Comparison of ENCODE assay signal across 18 cellular contexts in the genomic region with DNA sequence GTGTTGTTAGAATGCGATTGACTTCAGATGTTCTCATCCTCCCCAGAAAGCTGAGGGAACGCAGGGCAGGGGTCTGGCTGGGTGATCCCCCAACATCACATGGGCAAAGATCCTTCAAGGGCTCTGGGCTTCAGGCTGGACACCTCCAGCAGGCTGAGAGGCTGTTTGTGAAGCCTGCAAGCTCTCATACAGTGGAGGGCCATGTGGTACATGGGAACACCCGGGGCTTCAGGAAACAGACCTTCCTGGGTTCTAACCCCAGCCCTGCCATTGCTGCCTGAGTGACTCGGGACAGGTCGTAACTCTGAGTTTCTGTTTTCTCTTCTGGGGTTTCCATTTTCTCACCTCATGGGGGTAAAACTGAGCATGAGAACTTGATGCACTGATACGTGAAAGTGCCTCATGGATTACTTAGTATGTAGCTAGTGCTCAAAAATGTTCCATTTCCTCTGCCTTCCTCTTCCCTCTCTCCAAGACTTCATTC.
A peak's percentile ranks its signal among the peaks of the same experiment; 100 is the strongest.
DNase-seq lines count a peak whose midpoint lies in the region; ATAC-seq and TF ChIP-seq lines count a peak whose summit lies in the region.
"Had no signal": no experiment of that assay in that cellular context is flagged by ENCODE, and none has a peak within 500 bp of the region (broad histone marks: within the 10 kb centered on the region; RNA-seq: fewer than 3 reads in every experiment).

No MANE protein-coding gene starts in this region.

- POLR2A ChIA-PET in GM10248 (lab: Yijun Ruan, JAX), result interaction anchor here (0.7 kb wide), 1 partner anchor 83 kb away, joined by 4 read pairs; no protein-coding TSS in a partner anchor

- peaks cover 9% of the 10 kb centered on the region; the same call in 1 of the 2 replicates for H3K27me3 ChIP-seq in SJCRH30
- H3K27me3 ChIP-seq: sigmoid colon had no signal

- H3K9me3 Mint-ChIP-seq in glutamatergic neuron (ENCODE audit: unreplicated experiment), result peaks cover 8% of the 10 kb centered on the region
- H3K9me3 Mint-ChIP-seq in natural killer cell, result no peaks in the 10 kb centered on the region
- H3K9me3 Mint-ChIP-seq: activated T-helper 1 cell treated with anti-CD3 and anti-CD28 coated beads, Interleukin-12 subunit alpha, Interleukin-12 subunit beta, Interleukin-2, Interleukin-4 antibody, amounts not matched to agents 30 ng/mL and 10 ng/mL and 1 ng/mL, durations not matched to agents 14 hours and 24 hours and 36 hours; HFFc6; neural crest cell had no signal

- no peak for TF ChIP-seq CTCF in GM10248 (IDR thresholded peaks at IDR 0.05; ENCODE audit: control extremely low read depth, extremely low read depth, low read depth, missing control alignments)
- no peak for TF ChIP-seq CTCF in glutamatergic neuron (IDR thresholded peaks at IDR 0.05; ENCODE audit: partially characterized antibody, unreplicated experiment)
- no peak for TF ChIP-seq CTCF in natural killer cell (IDR thresholded peaks at IDR 0.05)

- H3K4me3 Mint-ChIP-seq in glutamatergic neuron (ENCODE audit: unreplicated experiment) (peak overlapping the region; percentile 74), natural killer cell (no peak overlapping the region)
- H3K4me3 Mint-ChIP-seq: activated T-helper 1 cell treated with anti-CD3 and anti-CD28 coated beads, Interleukin-12 subunit alpha, Interleukin-12 subunit beta, Interleukin-2, Interleukin-4 antibody, amounts not matched to agents 30 ng/mL and 10 ng/mL and 1 ng/mL, durations not matched to agents 14 hours and 24 hours and 36 hours; HFFc6; neural crest cell; T-helper 17 cell had no signal

- H3K27ac ChIP-seq in SJCRH30, result no peak overlapping the region
- H3K27ac ChIP-seq: sigmoid colon had no signal

- no peaks in the 10 kb centered on the region for H3K9me3 ChIP-seq in SJCRH30 (replicated peaks)
- H3K9me3 ChIP-seq: sigmoid colon had no signal

- H3K27ac Mint-ChIP-seq in glutamatergic neuron (ENCODE audit: unreplicated experiment), result peak overlapping the region; percentile 50
- H3K27ac Mint-ChIP-seq in natural killer cell, result no peak overlapping the region
- H3K27ac Mint-ChIP-seq: activated T-helper 1 cell treated with anti-CD3 and anti-CD28 coated beads, Interleukin-12 subunit alpha, Interleukin-12 subunit beta, Interleukin-2, Interleukin-4 antibody, amounts not matched to agents 30 ng/mL and 10 ng/mL and 1 ng/mL, durations not matched to agents 14 hours and 24 hours and 36 hours; HFFc6; T-helper 17 cell had no signal

- H3K27me3 Mint-ChIP-seq in glutamatergic neuron (ENCODE audit: unreplicated experiment) (peaks cover 6% of the 10 kb centered on the region), natural killer cell (ENCODE audit: low read depth in 2 of 2) (peaks cover 35 to 38% of the 10 kb centered on the region in 2 donors)

- ATAC-seq in GM18867 (IDR thresholded peaks at IDR 0.05; ENCODE audit: unreplicated experiment) (peak; percentile 30), HG02798 (IDR thresholded peaks at IDR 0.05; ENCODE audit: poor library complexity, unreplicated experiment) (peak; percentile 22), natural killer cell (no peak)
- no peak for ATAC-seq in activated CD4-positive, CD25-positive, alpha-beta regulatory T cell treated with anti-CD3 and anti-CD28 coated beads, Interleukin-2, amount 50 U/mL, for 24 hours
- ATAC-seq: HepG2, T-helper 17 cell had no signal

- H3K4me3 ChIP-seq in SJCRH30, result no peak overlapping the region
- H3K4me3 ChIP-seq: sigmoid colon had no signal

- H3K36me3 ChIP-seq in SJCRH30, result no peaks in the 10 kb centered on the region
- H3K36me3 ChIP-seq: sigmoid colon had no signal

- DNase-seq in GM10248 (ENCODE audit: extremely low spot score), result peak; percentile 59
- DNase-seq in glutamatergic neuron, result no peak
- DNase-seq in natural killer cell, result no peak
- no peak for DNase-seq in NCI-H1436 (lab: John Stamatoyannopoulos, UW)
- DNase-seq in SJCRH30, result no peak
- DNase-seq: HFFc6; NCI-H1105; NCI-H510A; RPMI8226; sigmoid colon; stimulated activated naive CD4-positive, alpha-beta T cell treated with Interleukin-2 at 50 U/mL for 16 hours; T-helper 17 cell had no signal

- no peaks in the 10 kb centered on the region for H3K4me1 ChIP-seq in SJCRH30
- H3K4me1 ChIP-seq: sigmoid colon had no signal

- H3K36me3 Mint-ChIP-seq in glutamatergic neuron (ENCODE audit: unreplicated experiment) (peaks cover 9% of the 10 kb centered on the region), natural killer cell (peaks cover 6% of the 10 kb centered on the region)

- intact Hi-C loops in natural killer cell (cut with micrococcal nuclease), result no loop called here

- peaks cover 32% of the 10 kb centered on the region for H3K4me1 Mint-ChIP-seq in glutamatergic neuron (ENCODE audit: low read depth, unreplicated experiment)
- H3K4me1 Mint-ChIP-seq in natural killer cell, result peaks cover 0 to 10% of the 10 kb centered on the region in 2 donors

- CTCF ChIA-PET in GM10248 (lab: Yijun Ruan, JAX), result interaction anchor here (1.3 kb wide), 1 partner anchor 37 kb away, joined by 3 read pairs; no protein-coding TSS in a partner anchor

Comparison
In these comparisons a context has a peak if more than half of its experiments do, and no peak if none do; other contexts are left out.
1. ATAC-seq: peak in GM18867 (single experiment) and HG02798 (single experiment); none in natural killer cell (0 of 3) and activated CD4-positive, CD25-positive, alpha-beta regulatory T cell treated with anti-CD3 and anti-CD28 coated beads, Interleukin-2, amount 50 U/mL, for 24 hours (0 of 2).